In the genomic region with DNA sequence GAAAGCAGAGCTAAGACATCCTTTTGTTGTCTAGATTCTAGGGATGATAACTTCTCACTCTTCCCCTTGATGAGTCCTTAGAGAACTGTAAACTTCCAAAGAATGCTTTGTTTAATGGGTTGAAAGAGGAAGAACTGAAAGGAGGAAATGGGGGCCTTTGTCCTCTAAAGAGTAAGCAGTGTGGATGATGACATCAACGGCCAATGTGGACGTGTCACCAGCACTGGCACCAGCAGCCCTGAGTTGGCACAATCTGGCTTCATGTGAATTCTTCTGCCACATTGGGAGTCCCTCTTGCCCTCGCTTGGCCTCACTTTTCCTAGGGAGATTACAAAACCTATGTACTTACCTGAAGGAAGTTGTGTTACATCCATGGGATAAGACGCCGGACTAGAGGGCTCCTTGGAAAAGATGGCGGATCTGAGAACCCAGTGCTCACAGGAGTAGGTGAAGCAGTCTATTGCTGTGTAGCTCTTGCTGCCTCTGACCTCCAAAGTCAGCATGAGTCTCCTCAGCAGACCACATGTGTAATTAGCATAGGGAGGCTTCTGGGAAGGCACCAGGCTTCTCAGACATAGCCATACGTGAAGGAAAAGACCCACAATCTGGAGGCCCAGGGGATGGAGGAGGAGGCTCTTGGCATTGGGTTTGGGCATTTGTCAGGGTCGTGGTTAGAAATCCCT, we compare ENCODE assay signal across 1 cellular context.
TF ChIP-seq lines count a peak whose summit lies in the region.

No MANE protein-coding gene starts in this region.

TF ChIP-seq in K562, 482 proteins besides CTCF, POLR2A, EP300 and RAD21 (continued from another document):
- TF ChIP-seq, protein P1, sequence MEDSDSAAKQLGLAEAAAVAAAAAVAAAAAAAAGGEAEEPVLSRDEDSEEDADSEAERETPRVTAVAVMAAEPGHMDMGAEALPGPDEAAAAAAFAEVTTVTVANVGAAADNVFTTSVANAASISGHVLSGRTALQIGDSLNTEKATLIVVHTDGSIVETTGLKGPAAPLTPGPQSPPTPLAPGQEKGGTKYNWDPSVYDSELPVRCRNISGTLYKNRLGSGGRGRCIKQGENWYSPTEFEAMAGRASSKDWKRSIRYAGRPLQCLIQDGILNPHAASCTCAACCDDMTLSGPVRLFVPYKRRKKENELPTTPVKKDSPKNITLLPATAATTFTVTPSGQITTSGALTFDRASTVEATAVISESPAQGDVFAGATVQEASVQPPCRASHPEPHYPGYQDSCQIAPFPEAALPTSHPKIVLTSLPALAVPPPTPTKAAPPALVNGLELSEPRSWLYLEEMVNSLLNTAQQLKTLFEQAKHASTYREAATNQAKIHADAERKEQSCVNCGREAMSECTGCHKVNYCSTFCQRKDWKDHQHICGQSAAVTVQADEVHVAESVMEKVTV (CRISPR knock-in tag; IDR thresholded peaks at IDR 0.05): no peak
- TF ChIP-seq SMAD2 (IDR thresholded peaks at IDR 0.05; ENCODE audit: low read depth, low read length) (no peak), ZNF589 (CRISPR knock-in tag; IDR thresholded peaks at IDR 0.05; ENCODE audit: low read depth) (0 out of 2 replicates have a peak, but pooled peaks have one; percentile 43), MTA2 (IDR thresholded peaks at IDR 0.05; ENCODE audit: low read depth) (no peak), EHMT2 (IDR thresholded peaks at IDR 0.05) (no peak), OTX1 (CRISPR knock-in tag; IDR thresholded peaks at IDR 0.05) (no peak), POLR2H (tag; IDR thresholded peaks at IDR 0.05; ENCODE audit: low read depth) (no peak), SMARCA5 (IDR thresholded peaks at IDR 0.05) (no peak), PHF21A (IDR thresholded peaks at IDR 0.05; ENCODE audit: borderline replicate concordance, low read depth) (no peak), KDM4B (IDR thresholded peaks at IDR 0.05; ENCODE audit: borderline replicate concordance in 2 of 2, low read depth in 1 of 2) (no peak), SOX6 (IDR thresholded peaks at IDR 0.05) (peak; percentile 51; the same call in 1 of the 2 replicates), JUN (IDR thresholded peaks at IDR 0.05; ENCODE audit: borderline replicate concordance, low read depth, low read length) (no peak), JUN (CRISPR knock-in tag; IDR thresholded peaks at IDR 0.05; ENCODE audit: borderline replicate concordance) (no peak), TRIM28 (IDR thresholded peaks at IDR 0.05) (no peak), ZNF668 (CRISPR knock-in tag; IDR thresholded peaks at IDR 0.05) (no peak), HNRNPH1 (optimal IDR thresholded peaks at IDR 0.05; ENCODE audit: low read depth, low read length) (no peak), CC2D1A (IDR thresholded peaks at IDR 0.05) (no peak), PYGO2 (tag; IDR thresholded peaks at IDR 0.05) (no peak), ZNF324 (CRISPR knock-in tag; IDR thresholded peaks at IDR 0.05) (no peak), BRD9 (IDR thresholded peaks at IDR 0.05; ENCODE audit: low read depth, partially characterized antibody) (no peak), CEBPG (CRISPR knock-in tag; IDR thresholded peaks at IDR 0.05) (no peak), CEBPG (tag; conservative IDR thresholded peaks at IDR 0.05 in 1 of 2, IDR thresholded peaks at IDR 0.05 in 1 of 2) (peak in 1 of 2 experiments; percentile 39; a peak in 1 of 4 replicates), TSC22D4 (tag; IDR thresholded peaks at IDR 0.05) (no peak), LARP7 (IDR thresholded peaks at IDR 0.05) (no peak), SNIP1 (IDR thresholded peaks at IDR 0.05; ENCODE audit: low read depth) (no peak), MXI1 (IDR thresholded peaks at IDR 0.05; ENCODE audit: low read depth, low read length) (no peak), PRMT5 (CRISPR knock-in tag; IDR thresholded peaks at IDR 0.05) (no peak), PTBP1 (IDR thresholded peaks at IDR 0.05; ENCODE audit: low read depth, low read length) (no peak), KDM5B (IDR thresholded peaks at IDR 0.05; ENCODE audit: insufficient replicate concordance, low read depth, low read length) (no peak), MTA1 (IDR thresholded peaks at IDR 0.05; ENCODE audit: borderline replicate concordance) (no peak)
- TF ChIP-seq, protein P2, sequence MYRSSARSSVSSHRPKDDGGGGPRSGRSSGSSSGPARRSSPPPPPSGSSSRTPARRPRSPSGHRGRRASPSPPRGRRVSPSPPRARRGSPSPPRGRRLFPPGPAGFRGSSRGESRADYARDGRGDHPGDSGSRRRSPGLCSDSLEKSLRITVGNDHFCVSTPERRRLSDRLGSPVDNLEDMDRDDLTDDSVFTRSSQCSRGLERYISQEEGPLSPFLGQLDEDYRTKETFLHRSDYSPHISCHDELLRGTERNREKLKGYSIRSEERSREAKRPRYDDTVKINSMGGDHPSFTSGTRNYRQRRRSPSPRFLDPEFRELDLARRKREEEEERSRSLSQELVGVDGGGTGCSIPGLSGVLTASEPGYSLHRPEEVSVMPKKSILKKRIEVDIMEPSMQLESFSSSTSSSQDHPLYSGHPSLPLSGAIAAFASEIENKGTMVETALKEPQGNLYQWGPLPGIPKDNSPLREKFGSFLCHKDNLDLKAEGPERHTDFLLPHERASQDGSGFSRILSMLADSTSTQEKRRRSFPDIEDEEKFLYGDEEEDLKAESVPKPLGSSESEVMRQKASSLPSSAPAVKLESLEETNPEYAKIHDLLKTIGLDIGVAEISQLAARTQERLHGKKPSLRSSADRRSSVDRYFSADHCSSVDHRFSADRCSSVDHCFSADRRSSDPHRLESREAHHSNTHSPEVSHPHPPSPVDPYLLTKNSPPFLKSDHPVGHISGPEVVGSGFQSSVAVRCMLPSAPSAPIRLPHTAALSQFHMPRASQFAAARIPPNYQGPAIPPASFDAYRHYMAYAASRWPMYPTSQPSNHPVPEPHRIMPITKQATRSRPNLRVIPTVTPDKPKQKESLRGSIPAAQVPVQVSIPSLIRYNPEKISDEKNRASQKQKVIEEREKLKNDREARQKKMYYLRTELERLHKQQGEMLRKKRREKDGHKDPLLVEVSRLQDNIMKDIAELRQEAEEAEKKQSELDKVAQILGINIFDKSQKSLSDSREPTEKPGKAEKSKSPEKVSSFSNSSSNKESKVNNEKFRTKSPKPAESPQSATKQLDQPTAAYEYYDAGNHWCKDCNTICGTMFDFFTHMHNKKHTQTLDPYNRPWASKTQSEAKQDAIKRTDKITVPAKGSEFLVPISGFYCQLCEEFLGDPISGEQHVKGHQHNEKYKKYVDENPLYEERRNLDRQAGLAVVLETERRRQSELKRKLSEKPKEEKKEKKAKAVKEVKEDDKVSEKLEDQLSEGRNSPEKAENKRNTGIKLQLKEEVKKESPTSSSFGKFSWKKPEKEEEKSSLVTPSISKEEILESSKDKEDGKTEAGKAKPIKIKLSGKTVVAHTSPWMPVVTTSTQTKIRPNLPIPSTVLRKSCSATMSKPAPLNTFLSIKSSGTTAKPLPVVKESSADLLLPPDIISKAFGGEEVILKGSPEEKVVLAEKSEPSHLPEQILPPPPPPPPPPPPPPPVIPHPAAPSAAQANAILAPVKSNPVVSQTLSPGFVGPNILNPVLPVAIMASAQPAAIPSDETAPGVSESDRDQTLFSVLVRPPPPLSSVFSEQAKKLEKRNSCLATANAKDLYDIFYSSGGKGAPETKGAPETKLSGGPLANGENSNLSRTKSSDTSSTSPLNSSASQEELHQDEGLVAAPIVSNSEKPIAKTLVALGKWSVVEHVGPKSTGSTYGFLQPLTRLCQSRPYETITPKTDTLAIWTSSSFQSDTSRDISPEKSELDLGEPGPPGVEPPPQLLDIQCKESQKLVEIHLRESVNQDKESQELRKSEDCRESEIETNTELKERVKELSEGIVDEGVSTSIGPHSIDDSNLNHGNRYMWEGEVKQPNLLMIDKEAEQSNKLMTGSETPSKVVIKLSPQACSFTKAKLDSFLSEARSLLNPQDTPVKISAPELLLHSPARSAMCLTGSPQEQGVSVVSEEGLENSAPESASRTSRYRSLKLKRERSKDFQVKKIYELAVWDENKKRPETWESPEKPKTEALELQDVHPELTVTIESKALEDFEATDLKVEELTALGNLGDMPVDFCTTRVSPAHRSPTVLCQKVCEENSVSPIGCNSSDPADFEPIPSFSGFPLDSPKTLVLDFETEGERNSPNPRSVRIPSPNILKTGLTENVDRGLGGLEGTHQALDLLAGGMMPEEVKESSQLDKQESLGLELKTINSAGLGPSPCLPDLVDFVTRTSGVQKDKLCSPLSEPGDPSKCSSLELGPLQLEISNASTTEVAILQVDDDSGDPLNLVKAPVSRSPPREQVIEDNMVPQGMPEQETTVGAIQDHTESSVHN (IDR thresholded peaks at IDR 0.05; ENCODE audit: borderline replicate concordance in 1 of 2, low read depth in 1 of 2): no peak
- TF ChIP-seq, protein P3, sequence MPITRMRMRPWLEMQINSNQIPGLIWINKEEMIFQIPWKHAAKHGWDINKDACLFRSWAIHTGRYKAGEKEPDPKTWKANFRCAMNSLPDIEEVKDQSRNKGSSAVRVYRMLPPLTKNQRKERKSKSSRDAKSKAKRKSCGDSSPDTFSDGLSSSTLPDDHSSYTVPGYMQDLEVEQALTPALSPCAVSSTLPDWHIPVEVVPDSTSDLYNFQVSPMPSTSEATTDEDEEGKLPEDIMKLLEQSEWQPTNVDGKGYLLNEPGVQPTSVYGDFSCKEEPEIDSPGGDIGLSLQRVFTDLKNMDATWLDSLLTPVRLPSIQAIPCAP (CRISPR knock-in tag; IDR thresholded peaks at IDR 0.05; ENCODE audit: borderline replicate concordance): no peak
- TF ChIP-seq, protein P4, sequence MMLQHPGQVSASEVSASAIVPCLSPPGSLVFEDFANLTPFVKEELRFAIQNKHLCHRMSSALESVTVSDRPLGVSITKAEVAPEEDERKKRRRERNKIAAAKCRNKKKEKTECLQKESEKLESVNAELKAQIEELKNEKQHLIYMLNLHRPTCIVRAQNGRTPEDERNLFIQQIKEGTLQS (IDR thresholded peaks at IDR 0.05): 0 out of 2 replicates have a peak, but pooled peaks have one; percentile 11
- TF ChIP-seq, protein P4 (CRISPR knock-in tag; conservative IDR thresholded peaks at IDR 0.05): no peak
- TF ChIP-seq, protein P5, sequence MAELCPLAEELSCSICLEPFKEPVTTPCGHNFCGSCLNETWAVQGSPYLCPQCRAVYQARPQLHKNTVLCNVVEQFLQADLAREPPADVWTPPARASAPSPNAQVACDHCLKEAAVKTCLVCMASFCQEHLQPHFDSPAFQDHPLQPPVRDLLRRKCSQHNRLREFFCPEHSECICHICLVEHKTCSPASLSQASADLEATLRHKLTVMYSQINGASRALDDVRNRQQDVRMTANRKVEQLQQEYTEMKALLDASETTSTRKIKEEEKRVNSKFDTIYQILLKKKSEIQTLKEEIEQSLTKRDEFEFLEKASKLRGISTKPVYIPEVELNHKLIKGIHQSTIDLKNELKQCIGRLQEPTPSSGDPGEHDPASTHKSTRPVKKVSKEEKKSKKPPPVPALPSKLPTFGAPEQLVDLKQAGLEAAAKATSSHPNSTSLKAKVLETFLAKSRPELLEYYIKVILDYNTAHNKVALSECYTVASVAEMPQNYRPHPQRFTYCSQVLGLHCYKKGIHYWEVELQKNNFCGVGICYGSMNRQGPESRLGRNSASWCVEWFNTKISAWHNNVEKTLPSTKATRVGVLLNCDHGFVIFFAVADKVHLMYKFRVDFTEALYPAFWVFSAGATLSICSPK (IDR thresholded peaks at IDR 0.05; ENCODE audit: borderline replicate concordance): no peak
